8 cellular contexts compared by ENCODE assay signal in the genomic region with DNA sequence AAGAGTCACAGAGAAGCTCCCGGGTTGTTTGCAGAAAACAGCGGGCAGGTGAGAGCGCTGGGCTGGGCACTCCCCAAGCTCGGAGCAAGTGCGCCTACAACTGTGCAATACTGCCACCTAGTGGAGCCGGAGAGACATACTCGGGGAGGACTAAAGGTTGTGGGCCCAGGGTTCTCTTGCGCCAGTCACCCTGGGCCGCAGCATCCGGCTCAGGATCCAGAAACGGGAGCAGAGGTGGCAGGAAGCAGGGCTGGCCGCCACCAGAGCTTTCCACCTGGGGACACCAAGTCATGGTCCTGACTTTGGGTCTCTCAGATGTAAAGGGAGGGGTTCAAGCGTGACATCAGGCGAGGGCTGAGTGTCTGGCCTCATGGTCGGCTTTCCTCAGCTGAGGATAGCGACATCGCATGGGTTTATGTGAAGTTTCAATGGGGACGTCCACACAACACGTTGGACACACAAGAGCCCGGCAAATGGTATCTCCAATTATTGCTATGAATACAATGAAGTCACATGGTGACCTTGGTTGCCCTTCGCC. TPM values are rescaled to one million over a fixed set of nuclear protein-coding genes. Genes with fewer than 3 reads are reported as not detected.
DNase-seq lines count a peak whose midpoint lies in the region; ATAC-seq and TF ChIP-seq lines count a peak whose summit lies in the region.

No MANE protein-coding gene starts in this region.

- H3K4me1 ChIP-seq in PC-9 (replicated peaks; ENCODE audit: insufficient read depth), result peaks cover 37% of the 10 kb centered on the region

- H3K27ac ChIP-seq in PC-9, result peak overlapping the region; percentile 32

- ATAC-seq in GM18858 (IDR thresholded peaks at IDR 0.05; ENCODE audit: unreplicated experiment), result peak; percentile 46

- no peaks in the 10 kb centered on the region for H3K79me2 ChIP-seq in PC-9 (ENCODE audit: low read depth)

- BruUV-seq in PC-9 (replicated peaks; lab: Mats Ljungman, UMichigan), result no TSS peak

- intact Hi-C loops in PC-9 (cut with micrococcal nuclease; ENCODE audit: unreplicated experiment), result loop anchor here (1.0 to 10.0 kb wide), 5 partner anchors 130 to 566 kb away; partner anchors contain the start of gene ACP4

- CTCF ChIA-PET in PC-9 (lab: Charles Lee), result interaction anchor here (1.0 to 1.2 kb wide), 2 partner anchors 9 to 80 kb away, joined by 3 to 4 read pairs; no protein-coding TSS in a partner anchor

- H3K36me3 Mint-ChIP-seq in activated T-cell treated with anti-CD3 and anti-CD28 coated beads, Interleukin-2, amount 50 U/mL, for 24 hours (ENCODE audit: low read depth), result no peaks in the 10 kb centered on the region
- no peaks in the 10 kb centered on the region for H3K36me3 Mint-ChIP-seq in nephron (ENCODE audit: low read depth)

- no peaks in the 10 kb centered on the region for H4K20me1 ChIP-seq in PC-9 (ENCODE audit: insufficient read depth)

- peaks cover 59% of the 10 kb centered on the region for H3K27me3 Mint-ChIP-seq in activated T-cell treated with anti-CD3 and anti-CD28 coated beads, Interleukin-2, amount 50 U/mL, for 24 hours
- peaks cover 56% of the 10 kb centered on the region for H3K27me3 Mint-ChIP-seq in nephron (ENCODE audit: low read depth)

- H3K9me3 ChIP-seq in PC-9 (ENCODE audit: insufficient read depth, low read depth), result no peaks in the 10 kb centered on the region

- H3K9me3 Mint-ChIP-seq in activated T-cell treated with anti-CD3 and anti-CD28 coated beads, Interleukin-2, amount 50 U/mL, for 24 hours, result no peaks in the 10 kb centered on the region
- H3K9me3 Mint-ChIP-seq in nephron, result no peaks in the 10 kb centered on the region

- H3K4me1 Mint-ChIP-seq in activated T-cell treated with anti-CD3 and anti-CD28 coated beads, Interleukin-2, amount 50 U/mL, for 24 hours (ENCODE audit: low read depth), result peaks cover 8% of the 10 kb centered on the region
- peaks cover 12% of the 10 kb centered on the region for H3K4me1 Mint-ChIP-seq in nephron

- TF ChIP-seq CTCF in PC-9 (conservative IDR thresholded peaks at IDR 0.05), result peak; percentile 96
- TF ChIP-seq CTCF in fibroblast of mammary gland (conservative IDR thresholded peaks at IDR 0.05; ENCODE audit: control insufficient read depth, insufficient read depth, low read depth, low read length), result peak; percentile 79
- TF ChIP-seq CTCF in nephron (IDR thresholded peaks at IDR 0.05; ENCODE audit: unreplicated experiment in 3 of 3), result peak; percentile 90 to 95 (median 90)

- no peaks in the 10 kb centered on the region for H3K9me2 ChIP-seq in PC-9 (ENCODE audit: insufficient read depth)

- peak overlapping the region; percentile 76 for H3K4me2 ChIP-seq in PC-9

- peak overlapping the region; percentile 36; the same call in 1 of the 2 replicates for H3K4me3 ChIP-seq in PC-9
- no peak overlapping the region for H3K4me3 ChIP-seq in fibroblast of mammary gland (ENCODE audit: control insufficient read depth, low read depth, low read length)

- 0 out of 2 replicates have a peak, but pooled peaks cover under 1% of the 10 kb centered on the region for H3K27me3 ChIP-seq in PC-9 (ENCODE audit: insufficient read depth, low read depth)

- no peak overlapping the region for H3K27ac Mint-ChIP-seq in activated T-cell treated with anti-CD3 and anti-CD28 coated beads, Interleukin-2, amount 50 U/mL, for 24 hours
- peak overlapping the region in 2 of 3 experiments; percentile 17 to 38 for H3K27ac Mint-ChIP-seq in nephron

- POLR2A ChIA-PET in PC-9 (lab: Charles Lee; ENCODE audit: unreplicated experiment), result interaction anchor here (0.6 kb wide), 2 partner anchors 29 to 487 kb away, joined by 4 read pairs; no protein-coding TSS in a partner anchor

- H3K36me3 ChIP-seq in PC-9 (ENCODE audit: low read depth), result no peaks in the 10 kb centered on the region

- H2AFZ ChIP-seq in PC-9, result 0 out of 2 replicates have a peak overlapping the region, but pooled peaks have one; percentile 26

- peaks cover 38% of the 10 kb centered on the region for H3F3A ChIP-seq in PC-9 (ENCODE audit: insufficient read depth, low read depth)

- no peak overlapping the region for H3K4me3 Mint-ChIP-seq in activated T-cell treated with anti-CD3 and anti-CD28 coated beads, Interleukin-2, amount 50 U/mL, for 24 hours
- H3K4me3 Mint-ChIP-seq in nephron, result no peak overlapping the region

- DNase-seq in ACHN, result peak; percentile 78
- DNase-seq in LHCN-M2 (ENCODE audit: low read depth), result peak; percentile 61
- DNase-seq in PC-9, result peak; percentile 77 to 80
- peak; percentile 80 for DNase-seq in activated T-cell treated with anti-CD3 and anti-CD28 coated beads, Interleukin-2, amount 50 U/mL, for 24 hours
- peak; percentile 78 for DNase-seq in fibroblast of mammary gland (ENCODE audit: low read depth)
- DNase-seq in stimulated activated naive CD4-positive, alpha-beta T cell (lab: John Stamatoyannopoulos, UW), result peak; percentile 35 to 78 (median 60)

- in situ Hi-C loops in ACHN (cut with HindIII; ENCODE audit: low pct_ligation_motif_present, low pct_unique_long_range_greater_than_20kb, low sequenced_read_pairs), result no loop called here

RNA-seq across cellular contexts. Expression of gene KLK4, which starts 11.2 kb away (rescaled TPM):
- total RNA-seq in LHCN-M2 (2014; rRNA removed) (not detected in 2 replicates), PC-9 (2021) (not detected in 2 replicates)
- not detected for polyA plus RNA-seq in LHCN-M2 (2012)

RNA-seq across cellular contexts. Expression of gene KLK5, which starts 30.5 kb away (rescaled TPM):
- not detected in 2 replicates for total RNA-seq in LHCN-M2 (2014; rRNA removed)
- not detected for polyA plus RNA-seq in LHCN-M2 (2012)
- total RNA-seq in PC-9 (2021), result 405 and 412 TPM in 2 replicates

RNA-seq across cellular contexts. Expression of gene KLK6, which starts 47.0 kb away (rescaled TPM):
- total RNA-seq in LHCN-M2 (2014; rRNA removed) (not detected in 2 replicates), PC-9 (2021) (490 and 581 TPM in 2 replicates)
- polyA plus RNA-seq in LHCN-M2 (2012), result not detected

RNA-seq across cellular contexts. Expression of gene KLK2, which starts 49.1 kb away (rescaled TPM):
- total RNA-seq in LHCN-M2 (2014; rRNA removed), result not detected in 2 replicates
- not detected for polyA plus RNA-seq in LHCN-M2 (2012)
- total RNA-seq in PC-9 (2021), result not detected in 2 replicates

Comparison
In these comparisons a context has a peak if more than half of its experiments do, and no peak if none do; other contexts are left out.
1. RNA of gene KLK5, which starts 30.5 kb away (total RNA-seq): 405 to 412 TPM in PC-9; not detected in LHCN-M2; every median in the first group is over 100 times any median in the second.
2. RNA of gene KLK6, which starts 47.0 kb away (total RNA-seq): 490 to 581 TPM in PC-9; not detected in LHCN-M2; every median in the first group is over 100 times any median in the second.
3. Peak in every context shown above with its lines, with median percentiles within 50 percentile points of each other: DNase-seq and CTCF ChIP-seq.